Comparison of ENCODE assay signal across 16 cellular contexts in the genomic region with DNA sequence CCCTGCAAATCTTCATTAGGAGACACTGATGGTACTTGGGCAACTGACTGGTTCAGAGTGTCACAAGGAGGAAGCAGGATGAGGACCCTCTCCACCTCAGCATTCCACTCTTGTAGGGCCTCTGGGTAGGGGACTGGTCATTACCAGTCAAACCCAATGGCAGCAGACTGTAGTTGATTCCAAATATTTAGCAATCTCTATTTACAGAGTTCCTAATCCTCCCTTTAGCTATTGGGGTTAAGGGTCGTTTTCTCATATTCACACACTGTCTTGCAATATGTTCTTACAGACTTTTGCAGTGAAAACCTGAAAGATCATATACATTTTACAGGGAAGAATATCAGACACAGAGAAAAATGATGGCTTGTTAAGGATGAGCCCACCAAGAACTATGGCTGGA.
"Had no signal": no experiment of that assay in that cellular context is flagged by ENCODE, and none has a peak within 500 bp of the region (broad histone marks: within the 10 kb centered on the region; RNA-seq: fewer than 3 reads in every experiment).

No MANE protein-coding gene starts in this region.

- H3K4me1 Mint-ChIP-seq: activated CD4-positive, alpha-beta T cell treated with anti-CD3 and anti-CD28 coated beads, Interleukin-2, amount 10 ng/mL, durations not matched to agents 24 days and 14 days; activated naive CD8-positive, alpha-beta T cell treated with anti-CD3 and anti-CD28 coated beads, Interleukin-2, amount 10 ng/mL, durations not matched to agents 7 days and 5 days; activated T-helper 17 cell treated with anti-CD3 and anti-CD28 coated beads, Interleukin-2, amount 50 U/mL, for 72 hours had no signal

- ATAC-seq: activated CD8-positive, alpha-beta T cell treated with anti-CD3 and anti-CD28 coated beads for 36 hours; activated T-helper 17 cell treated with anti-CD3 and anti-CD28 coated beads, Interleukin-2, amount 50 U/mL, for 72 hours; left lobe of liver; right cardiac atrium had no signal

- DNase-seq: activated CD4-positive, alpha-beta T cell treated with anti-CD3 and anti-CD28 coated beads, Interleukin-2, amount 10 ng/mL, durations not matched to agents 24 days and 14 days; activated CD8-positive, alpha-beta T cell treated with anti-CD3 and anti-CD28 coated beads for 36 hours; activated naive CD4-positive, alpha-beta T cell; activated naive CD8-positive, alpha-beta T cell treated with anti-CD3 and anti-CD28 coated beads, Interleukin-2, amount 10 ng/mL, durations not matched to agents 7 days and 5 days; activated T-cell treated with anti-CD3 and anti-CD28 coated beads, Interleukin-2, amount 50 U/mL, for 1 hour; amygdala; endodermal cell; kidney; right cardiac atrium; stomach had no signal

- H3K4me3 ChIP-seq: prostate gland, skin epidermis, stomach had no signal

- H3K9me3 Mint-ChIP-seq: activated CD4-positive, alpha-beta T cell treated with anti-CD3 and anti-CD28 coated beads, Interleukin-2, amount 10 ng/mL, durations not matched to agents 24 days and 14 days; activated CD8-positive, alpha-beta T cell treated with anti-CD3 and anti-CD28 coated beads for 36 hours; activated naive CD8-positive, alpha-beta T cell treated with anti-CD3 and anti-CD28 coated beads, Interleukin-2, amount 10 ng/mL, durations not matched to agents 7 days and 5 days; activated T-helper 17 cell treated with anti-CD3 and anti-CD28 coated beads, Interleukin-2, amount 50 U/mL, for 72 hours; endodermal cell; neural crest cell; type B pancreatic cell had no signal

- H3K27me3 Mint-ChIP-seq: activated CD4-positive, alpha-beta T cell treated with anti-CD3 and anti-CD28 coated beads, Interleukin-2, amount 10 ng/mL, durations not matched to agents 24 days and 14 days; activated CD8-positive, alpha-beta T cell treated with anti-CD3 and anti-CD28 coated beads for 36 hours; activated naive CD8-positive, alpha-beta T cell treated with anti-CD3 and anti-CD28 coated beads, Interleukin-2, amount 10 ng/mL, durations not matched to agents 7 days and 5 days; type B pancreatic cell had no signal

- H3K36me3 Mint-ChIP-seq: activated naive CD8-positive, alpha-beta T cell treated with anti-CD3 and anti-CD28 coated beads, Interleukin-2, amount 10 ng/mL, durations not matched to agents 7 days and 5 days; type B pancreatic cell had no signal

- H3K27ac Mint-ChIP-seq: activated CD4-positive, alpha-beta T cell treated with anti-CD3 and anti-CD28 coated beads, Interleukin-2, amount 10 ng/mL, durations not matched to agents 24 days and 14 days; activated CD8-positive, alpha-beta T cell treated with anti-CD3 and anti-CD28 coated beads for 36 hours; activated naive CD8-positive, alpha-beta T cell treated with anti-CD3 and anti-CD28 coated beads, Interleukin-2, amount 10 ng/mL, durations not matched to agents 7 days and 5 days; activated T-helper 17 cell treated with anti-CD3 and anti-CD28 coated beads, Interleukin-2, amount 50 U/mL, for 72 hours; endodermal cell; type B pancreatic cell had no signal

- H3K4me3 Mint-ChIP-seq: activated CD4-positive, alpha-beta T cell treated with anti-CD3 and anti-CD28 coated beads, Interleukin-2, amount 10 ng/mL, durations not matched to agents 24 days and 14 days; activated CD8-positive, alpha-beta T cell treated with anti-CD3 and anti-CD28 coated beads for 36 hours; activated naive CD8-positive, alpha-beta T cell treated with anti-CD3 and anti-CD28 coated beads, Interleukin-2, amount 10 ng/mL, durations not matched to agents 7 days and 5 days; activated T-helper 17 cell treated with anti-CD3 and anti-CD28 coated beads, Interleukin-2, amount 50 U/mL, for 72 hours; endodermal cell; neural crest cell; type B pancreatic cell had no signal

- H3K27ac ChIP-seq: prostate gland, skin epidermis, stomach had no signal
